1 cellular context compared by ENCODE assay signal in the genomic region with DNA sequence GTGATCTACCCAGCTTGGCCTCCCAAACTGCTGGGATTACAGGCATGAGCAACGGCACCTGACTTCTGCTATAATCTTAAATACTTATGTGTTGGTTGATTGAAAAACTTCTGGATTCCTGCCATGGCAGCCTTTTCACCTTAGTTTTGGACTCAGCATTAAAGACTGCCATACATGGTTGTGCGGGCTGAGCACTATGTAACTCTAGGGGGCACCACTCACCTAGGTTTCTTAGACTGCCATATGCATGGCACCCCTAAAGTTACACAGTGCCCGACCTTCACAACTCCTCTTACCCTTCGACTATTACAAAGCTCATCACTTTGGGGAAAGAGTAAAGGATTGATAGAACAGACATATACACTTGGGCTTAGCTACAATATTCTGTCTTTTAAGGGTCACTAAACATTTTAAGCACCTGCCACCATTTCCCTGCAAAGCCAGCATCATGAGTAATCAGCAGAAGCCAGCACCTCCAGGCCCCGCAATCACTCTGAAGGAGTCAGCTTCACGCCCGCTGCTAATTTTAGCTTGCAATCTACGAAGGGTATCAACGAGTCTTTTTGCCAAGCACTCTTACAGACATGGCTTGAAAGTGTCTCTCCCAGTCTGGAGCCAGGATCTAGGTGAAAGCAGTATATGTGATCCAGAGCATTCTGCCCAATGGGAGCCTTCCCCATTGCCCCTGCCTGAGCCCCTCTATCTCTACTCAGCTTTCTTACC.
TF ChIP-seq lines count a peak whose summit lies in the region.

No MANE protein-coding gene starts in this region.

TF ChIP-seq in H1, 55 proteins besides CTCF, POLR2A, EP300 and RAD21 (continued from another document):
- TF ChIP-seq ASH2L (IDR thresholded peaks at IDR 0.05; ENCODE audit: low read length) = no peak
- TF ChIP-seq, protein P1, sequence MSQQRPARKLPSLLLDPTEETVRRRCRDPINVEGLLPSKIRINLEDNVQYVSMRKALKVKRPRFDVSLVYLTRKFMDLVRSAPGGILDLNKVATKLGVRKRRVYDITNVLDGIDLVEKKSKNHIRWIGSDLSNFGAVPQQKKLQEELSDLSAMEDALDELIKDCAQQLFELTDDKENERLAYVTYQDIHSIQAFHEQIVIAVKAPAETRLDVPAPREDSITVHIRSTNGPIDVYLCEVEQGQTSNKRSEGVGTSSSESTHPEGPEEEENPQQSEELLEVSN (IDR thresholded peaks at IDR 0.05) = no peak
- TF ChIP-seq CBX5 (IDR thresholded peaks at IDR 0.05; ENCODE audit: low read depth, low read length) = no peak
TF ChIP-seq in H1: peak in this region for 1.
